ENCODE assay signal across 8 cellular contexts in genomic region chr12:3777206-3777809, GRCh38. TPM values are rescaled to one million over a fixed set of nuclear protein-coding genes. Genes with fewer than 3 reads are reported as not detected.
DNase-seq lines count a peak whose midpoint lies in the region; FAIRE-seq and TF ChIP-seq lines count a peak whose summit lies in the region.

No MANE protein-coding gene starts in this region.

- intact Hi-C loops in activated CD4-positive, alpha-beta T cell treated with anti-CD3 and anti-CD28 coated beads, Interleukin-2, amount 10 ng/mL, durations not matched to agents 24 days and 14 days (cut with micrococcal nuclease) = loop anchor here (1.0 kb wide), 2 partner anchors 119 to 477 kb away; no protein-coding TSS in a partner anchor

- no peak overlapping the region for H3K27ac Mint-ChIP-seq in activated CD4-positive, alpha-beta T cell treated with anti-CD3 and anti-CD28 coated beads, Interleukin-2, amount 10 ng/mL, durations not matched to agents 24 days and 14 days
- H3K27ac Mint-ChIP-seq in glutamatergic neuron (ENCODE audit: unreplicated experiment) = no peak overlapping the region

- H3K4me1 Mint-ChIP-seq in activated CD4-positive, alpha-beta T cell treated with anti-CD3 and anti-CD28 coated beads, Interleukin-2, amount 10 ng/mL, durations not matched to agents 24 days and 14 days = peaks cover 6% of the 10 kb centered on the region
- H3K4me1 Mint-ChIP-seq in glutamatergic neuron (ENCODE audit: low read depth, unreplicated experiment) = no peaks in the 10 kb centered on the region

- peak; percentile 72 for DNase-seq in activated CD4-positive, alpha-beta T cell treated with anti-CD3 and anti-CD28 coated beads, Interleukin-2, amount 10 ng/mL, durations not matched to agents 24 days and 14 days
- DNase-seq in activated CD4-positive, alpha-beta T cell treated with anti-CD3 and anti-CD28 coated beads for 1 hour = no peak
- DNase-seq in NCI-H1105 (lab: John Stamatoyannopoulos, UW) (peak; percentile 44), glutamatergic neuron (no peak), renal cortical epithelial cell (ENCODE audit: low read depth) (peak; percentile 45), HuH-7.5 (ENCODE audit: low spot score) (no peak)
- DNase-seq in activated CD8-positive, alpha-beta memory T cell treated with anti-CD3 and anti-CD28 coated beads, Interleukin-2, amount 50 U/mL, for 48 hours = no peak

- no peaks in the 10 kb centered on the region for H3K36me3 Mint-ChIP-seq in activated CD4-positive, alpha-beta T cell treated with anti-CD3 and anti-CD28 coated beads, Interleukin-2, amount 10 ng/mL, durations not matched to agents 24 days and 14 days (ENCODE audit: low read depth)
- no peaks in the 10 kb centered on the region for H3K36me3 Mint-ChIP-seq in glutamatergic neuron (ENCODE audit: unreplicated experiment)

- H3K4me3 Mint-ChIP-seq in activated CD4-positive, alpha-beta T cell treated with anti-CD3 and anti-CD28 coated beads, Interleukin-2, amount 10 ng/mL, durations not matched to agents 24 days and 14 days = no peak overlapping the region
- no peak overlapping the region for H3K4me3 Mint-ChIP-seq in glutamatergic neuron (ENCODE audit: unreplicated experiment)

- TF ChIP-seq CTCF in glutamatergic neuron (IDR thresholded peaks at IDR 0.05; ENCODE audit: partially characterized antibody, unreplicated experiment) = peak; percentile 66

- H3K9me3 Mint-ChIP-seq in activated CD4-positive, alpha-beta T cell treated with anti-CD3 and anti-CD28 coated beads, Interleukin-2, amount 10 ng/mL, durations not matched to agents 24 days and 14 days = no peaks in the 10 kb centered on the region
- H3K9me3 Mint-ChIP-seq in glutamatergic neuron (ENCODE audit: unreplicated experiment) = no peaks in the 10 kb centered on the region

- H3K27me3 Mint-ChIP-seq in activated CD4-positive, alpha-beta T cell treated with anti-CD3 and anti-CD28 coated beads, Interleukin-2, amount 10 ng/mL, durations not matched to agents 24 days and 14 days = peaks cover 6% of the 10 kb centered on the region
- H3K27me3 Mint-ChIP-seq in glutamatergic neuron (ENCODE audit: unreplicated experiment) = no peaks in the 10 kb centered on the region

- FAIRE-seq in TTC549 (lab: Jason Lieb, UNC) = peak; percentile 19

RNA-seq across cellular contexts. Expression of gene CRACR2A, which starts 24.4 kb away (rescaled TPM):
- total RNA-seq in activated CD4-positive, alpha-beta T cell treated with anti-CD3 and anti-CD28 coated beads, Interleukin-2, amount 10 ng/mL, durations not matched to agents 24 days and 14 days = 26.6 and 27.0 TPM in 2 replicates
- total RNA-seq in glutamatergic neuron (ENCODE audit: unreplicated experiment) (4.5 TPM), renal cortical epithelial cell (1.6 and 1.7 TPM in 2 replicates)

Comparison
In these comparisons a context has a peak if more than half of its experiments do, and no peak if none do; other contexts are left out.
1. DNase-seq: peak in activated CD4-positive, alpha-beta T cell treated with anti-CD3 and anti-CD28 coated beads, Interleukin-2, amount 10 ng/mL, durations not matched to agents 24 days and 14 days (single experiment), NCI-H1105 (single experiment) and renal cortical epithelial cell (single experiment); none in activated CD4-positive, alpha-beta T cell treated with anti-CD3 and anti-CD28 coated beads for 1 hour (single experiment), glutamatergic neuron (single experiment), HuH-7.5 (single experiment) and activated CD8-positive, alpha-beta memory T cell treated with anti-CD3 and anti-CD28 coated beads, Interleukin-2, amount 50 U/mL, for 48 hours (single experiment).